In genomic region chr13:29125145-29125933, GRCh38 we compare ENCODE assay signal across 9 cellular contexts.
DNase-seq lines count a peak whose midpoint lies in the region; ATAC-seq, FAIRE-seq and TF ChIP-seq lines count a peak whose summit lies in the region.
"Had no signal": no experiment of that assay in that cellular context is flagged by ENCODE, and none has a peak within 500 bp of the region (broad histone marks: within the 10 kb centered on the region; RNA-seq: fewer than 3 reads in every experiment).

No MANE protein-coding gene starts in this region.

- no peaks in the 10 kb centered on the region for H3K36me3 ChIP-seq in Caco-2 (ENCODE audit: control insufficient read depth, insufficient read depth, low read length)
- H3K36me3 ChIP-seq in PC-9 (ENCODE audit: low read depth): no peaks in the 10 kb centered on the region

- no peak overlapping the region for H3K4me2 ChIP-seq in PC-9

- DNase-seq in GM12891 (ENCODE audit: insufficient read length, low spot score) (no peak), Caco-2 (no peak), retina (no peak), PC-9 (no peak), H4 (ENCODE audit: low spot score) (no peak)
- DNase-seq in activated T-helper 2 cell treated with anti-CD3 and anti-CD28 coated beads, Interferon-gamma antibody, Interleukin-2, Interleukin-4, amounts not matched to agents 10 μg/mL and 5 μg/mL and 100 μg/mL, durations not matched to agents 14 hours and 24 hours and 36 hours (ENCODE audit: low spot score): no peak
- DNase-seq: stimulated activated CD4-positive, alpha-beta T cell treated with anti-CD3 and anti-CD28 coated beads, Interleukin-15, amount 100 ng/mL, for 24 hours had no signal

- H3K4me3 ChIP-seq in Caco-2 (ENCODE audit: low read depth, low read length): no peak overlapping the region
- no peak overlapping the region for H3K4me3 ChIP-seq in PC-9

- peak overlapping the region; percentile 15 for H3K4me3 Mint-ChIP-seq in activated T-helper 2 cell treated with anti-CD3 and anti-CD28 coated beads, Interferon-gamma antibody, Interleukin-2, Interleukin-4, amounts not matched to agents 10 μg/mL and 5 μg/mL and 100 μg/mL, durations not matched to agents 14 hours and 24 hours and 36 hours (ENCODE audit: low read depth)
- no peak overlapping the region for H3K4me3 Mint-ChIP-seq in Caco-2 (ENCODE audit: unreplicated experiment)

- ATAC-seq in GM19372 (IDR thresholded peaks at IDR 0.05; ENCODE audit: low read depth, unreplicated experiment) (peak; percentile 46), HG03045 (IDR thresholded peaks at IDR 0.05; ENCODE audit: unreplicated experiment) (peak; percentile 65)

- H3K4me1 Mint-ChIP-seq in activated T-helper 2 cell treated with anti-CD3 and anti-CD28 coated beads, Interferon-gamma antibody, Interleukin-2, Interleukin-4, amounts not matched to agents 10 μg/mL and 5 μg/mL and 100 μg/mL, durations not matched to agents 14 hours and 24 hours and 36 hours (ENCODE audit: low read depth): peaks cover 10% of the 10 kb centered on the region
- H3K4me1 Mint-ChIP-seq in Caco-2 (ENCODE audit: low read depth, unreplicated experiment): no peaks in the 10 kb centered on the region

- TF ChIP-seq CTCF in Caco-2 (IDR thresholded peaks at IDR 0.05; ENCODE audit: insufficient read depth in 1 of 2, low read depth in 1 of 2, low read length in 1 of 2, severe bottlenecking in 1 of 2, unreplicated experiment in 1 of 2): no peak
- no peak for TF ChIP-seq CTCF in PC-9 (conservative IDR thresholded peaks at IDR 0.05)

- H3K9me2 ChIP-seq in PC-9 (ENCODE audit: insufficient read depth): no peaks in the 10 kb centered on the region

- H3K9me3 ChIP-seq in Caco-2: no peaks in the 10 kb centered on the region
- no peaks in the 10 kb centered on the region for H3K9me3 ChIP-seq in PC-9 (ENCODE audit: insufficient read depth, low read depth)

- H3K27me3 Mint-ChIP-seq in activated T-helper 2 cell treated with anti-CD3 and anti-CD28 coated beads, Interferon-gamma antibody, Interleukin-2, Interleukin-4, amounts not matched to agents 10 μg/mL and 5 μg/mL and 100 μg/mL, durations not matched to agents 14 hours and 24 hours and 36 hours (ENCODE audit: low read depth): no peaks in the 10 kb centered on the region
- H3K27me3 Mint-ChIP-seq in Caco-2 (ENCODE audit: insufficient read depth, unreplicated experiment): peaks cover 14% of the 10 kb centered on the region

- H3K27me3 ChIP-seq in Caco-2 (replicated peaks; ENCODE audit: control insufficient read depth, insufficient read depth, low read length): no peaks in the 10 kb centered on the region
- H3K27me3 ChIP-seq in PC-9 (ENCODE audit: insufficient read depth, low read depth): peaks cover 52% of the 10 kb centered on the region

- H3K4me1 ChIP-seq in Caco-2 (no peaks in the 10 kb centered on the region), PC-9 (replicated peaks; ENCODE audit: insufficient read depth) (no peaks in the 10 kb centered on the region)

- no peak overlapping the region for H2AFZ ChIP-seq in PC-9

- CTCF ChIA-PET in Caco-2 (lab: Charles Lee): no interaction called here
- CTCF ChIA-PET in PC-9 (lab: Charles Lee): no interaction called here

- no peaks in the 10 kb centered on the region for H3K79me2 ChIP-seq in PC-9 (ENCODE audit: low read depth)

- intact Hi-C loops in activated T-helper 2 cell treated with anti-CD3 and anti-CD28 coated beads, Interferon-gamma antibody, Interleukin-2, Interleukin-4, amounts not matched to agents 10 μg/mL and 5 μg/mL and 100 μg/mL, durations not matched to agents 14 hours and 24 hours and 36 hours (cut with micrococcal nuclease): no loop called here
- intact Hi-C loops in Caco-2 (cut with micrococcal nuclease; ENCODE audit: unreplicated experiment) (no loop called here), PC-9 (cut with micrococcal nuclease; ENCODE audit: unreplicated experiment) (no loop called here)

- TF ChIP-seq POLR2A in GM12891 (IDR thresholded peaks at IDR 0.05; ENCODE audit: low read depth, low read length): no peak

- H3F3A ChIP-seq in PC-9 (ENCODE audit: insufficient read depth, low read depth): no peaks in the 10 kb centered on the region

- no peaks in the 10 kb centered on the region for H3K36me3 Mint-ChIP-seq in activated T-helper 2 cell treated with anti-CD3 and anti-CD28 coated beads, Interferon-gamma antibody, Interleukin-2, Interleukin-4, amounts not matched to agents 10 μg/mL and 5 μg/mL and 100 μg/mL, durations not matched to agents 14 hours and 24 hours and 36 hours (ENCODE audit: low read depth)
- H3K36me3 Mint-ChIP-seq in Caco-2 (ENCODE audit: insufficient read depth, unreplicated experiment): no peaks in the 10 kb centered on the region

- H4K20me1 ChIP-seq in PC-9 (ENCODE audit: insufficient read depth): no peaks in the 10 kb centered on the region

- peak overlapping the region; percentile 56 for H3K27ac Mint-ChIP-seq in activated T-helper 2 cell treated with anti-CD3 and anti-CD28 coated beads, Interferon-gamma antibody, Interleukin-2, Interleukin-4, amounts not matched to agents 10 μg/mL and 5 μg/mL and 100 μg/mL, durations not matched to agents 14 hours and 24 hours and 36 hours
- no peak overlapping the region for H3K27ac Mint-ChIP-seq in Caco-2 (ENCODE audit: unreplicated experiment)

- H3K9me3 Mint-ChIP-seq in activated T-helper 2 cell treated with anti-CD3 and anti-CD28 coated beads, Interferon-gamma antibody, Interleukin-2, Interleukin-4, amounts not matched to agents 10 μg/mL and 5 μg/mL and 100 μg/mL, durations not matched to agents 14 hours and 24 hours and 36 hours: no peaks in the 10 kb centered on the region
- no peaks in the 10 kb centered on the region for H3K9me3 Mint-ChIP-seq in Caco-2 (ENCODE audit: unreplicated experiment)

- BruUV-seq in Caco-2 (replicated peaks; lab: Mats Ljungman, UMichigan): no TSS peak
- no TSS peak for BruUV-seq in PC-9 (replicated peaks; lab: Mats Ljungman, UMichigan)

- no peak overlapping the region for H3K27ac ChIP-seq in PC-9

- FAIRE-seq in GM12891 (lab: Jason Lieb, UNC): peak; percentile 23

- POLR2A ChIA-PET in Caco-2 (lab: Charles Lee): no interaction called here
- POLR2A ChIA-PET in PC-9 (lab: Charles Lee; ENCODE audit: unreplicated experiment): no interaction called here

TF ChIP-seq in GM12891, 5 proteins besides CTCF, POLR2A, EP300 and RAD21:
- TF ChIP-seq PAX5 (IDR thresholded peaks at IDR 0.05; ENCODE audit: insufficient read depth, low read length, severe bottlenecking): no peak
- TF ChIP-seq SPI1 (IDR thresholded peaks at IDR 0.05; ENCODE audit: low read depth, low read length): no peak
- TF ChIP-seq TAF1 (IDR thresholded peaks at IDR 0.05; ENCODE audit: low read depth, low read length): no peak
- no peak for TF ChIP-seq POU2F2 (IDR thresholded peaks at IDR 0.05; ENCODE audit: low read depth, low read length)
- no peak for TF ChIP-seq POLR2AphosphoS5 (IDR thresholded peaks at IDR 0.05; ENCODE audit: low read depth, low read length)
